Comparison of ENCODE assay signal across 11 cellular contexts in the genomic region with DNA sequence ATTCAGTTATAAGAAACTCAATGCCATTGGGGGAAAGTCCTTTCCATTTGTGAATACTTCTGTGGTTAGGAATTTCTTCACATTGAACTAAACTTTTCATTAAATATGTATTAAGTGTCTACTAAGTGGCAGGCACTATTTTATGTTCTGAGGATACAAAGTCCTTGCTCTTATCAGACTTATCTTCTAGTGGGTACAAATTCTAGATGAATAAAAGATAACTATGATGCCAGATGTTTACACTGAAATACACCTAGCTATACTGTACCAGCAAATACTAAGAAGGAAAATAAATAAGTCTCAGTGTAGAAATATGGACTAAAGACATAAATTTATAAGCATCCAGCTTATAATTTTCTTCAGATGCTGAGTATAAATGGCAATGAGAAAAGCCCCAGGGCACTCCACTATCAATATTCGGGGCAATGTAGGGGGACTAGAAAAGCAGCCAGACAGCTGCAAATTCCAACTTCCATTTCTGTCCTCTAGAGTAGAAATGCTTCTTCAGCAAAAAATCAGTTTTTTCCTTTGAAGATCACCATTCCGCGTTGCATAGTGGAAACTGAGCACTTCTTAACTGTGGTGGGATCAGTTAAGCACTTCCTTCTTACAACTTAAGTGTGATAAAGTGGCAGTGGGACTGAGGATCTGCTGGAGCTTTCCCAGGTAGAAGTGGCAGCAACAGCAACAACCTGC. TPM values are rescaled to one million over a fixed set of nuclear protein-coding genes. Genes with fewer than 3 reads are reported as not detected.
DNase-seq lines count a peak whose midpoint lies in the region; ATAC-seq, FAIRE-seq and TF ChIP-seq lines count a peak whose summit lies in the region.
"Had no signal": no experiment of that assay in that cellular context is flagged by ENCODE, and none has a peak within 500 bp of the region (broad histone marks: within the 10 kb centered on the region; RNA-seq: fewer than 3 reads in every experiment).

No MANE protein-coding gene starts in this region.

- intact Hi-C loops in HCT116 (cut with micrococcal nuclease) = no loop called here
- intact Hi-C loops in kidney (cut with DNase I) = no loop called here

- no peak for DNase-seq in HCT116 (ENCODE audit: low read depth, low spot score)
- no peak for DNase-seq in SJSA1 (ENCODE audit: low read depth in 1 of 2, low spot score in 2 of 2)
- no peak for DNase-seq in effector memory CD4-positive, alpha-beta T cell
- DNase-seq in small intestine = peak; percentile 68
- no peak for DNase-seq in iPS-NIHi11 (ENCODE audit: low spot score)
- DNase-seq in NOMO-1 treated with dmso at 0.1 percent for 144 hours (lab: John Stamatoyannopoulos, UW; ENCODE audit: unreplicated experiment) = no peak
- DNase-seq in NCI-H1930 (lab: John Stamatoyannopoulos, UW) = no peak
- no peak for DNase-seq in kidney
- DNase-seq: MM.1S; SIG-M5; stimulated activated CD4-positive, alpha-beta T cell treated with anti-CD3 and anti-CD28 coated beads, Interleukin-4, amount 100 ng/mL, for 4 hours had no signal

- H3K27ac ChIP-seq in HCT116 (ENCODE audit: low read depth, low read length) = no peak overlapping the region
- H3K27ac ChIP-seq in SJSA1 = peak overlapping the region; percentile 88
- peak overlapping the region; percentile 79 for H3K27ac ChIP-seq in effector memory CD4-positive, alpha-beta T cell (ENCODE audit: insufficient read depth, low read length, poor library complexity, severe bottlenecking)
- peak overlapping the region; percentile 66 to 94 for H3K27ac ChIP-seq in small intestine (ENCODE audit: low read depth in 1 of 2, low read length in 1 of 2)
- no peak overlapping the region for H3K27ac ChIP-seq in kidney (ENCODE audit: low read depth in 2 of 2, low read length in 2 of 2)

- H3K36me3 ChIP-seq in HCT116 (ENCODE audit: control insufficient read depth in 1 of 2, insufficient read depth in 2 of 2, low read length in 2 of 2) (no peaks in the 10 kb centered on the region), SJSA1 (no peaks in the 10 kb centered on the region), small intestine (ENCODE audit: control insufficient read depth in 2 of 2, insufficient read depth in 2 of 2, low read length in 2 of 2) (no peaks in the 10 kb centered on the region), kidney (ENCODE audit: control insufficient read depth in 1 of 2, insufficient read depth in 2 of 2, low read length in 2 of 2) (no peaks in the 10 kb centered on the region)
- H3K36me3 ChIP-seq in effector memory CD4-positive, alpha-beta T cell (ENCODE audit: control insufficient read depth, insufficient read depth, low read length) = no peaks in the 10 kb centered on the region

- TF ChIP-seq RAD21 in HCT116 (IDR thresholded peaks at IDR 0.05; ENCODE audit: low read depth) = no peak

- H3K9me3 ChIP-seq in HCT116 (ENCODE audit: control insufficient read depth in 1 of 2, insufficient read depth in 1 of 2, low read depth in 1 of 2, low read length in 2 of 2) = no peaks in the 10 kb centered on the region; a peak in 1 of 4 replicates
- no peaks in the 10 kb centered on the region for H3K9me3 ChIP-seq in SJSA1 (replicated peaks)
- peaks cover 7% of the 10 kb centered on the region for H3K9me3 ChIP-seq in effector memory CD4-positive, alpha-beta T cell (ENCODE audit: control insufficient read depth, low read length)
- H3K9me3 ChIP-seq in small intestine (ENCODE audit: control insufficient read depth, low read depth) = peaks cover 1% of the 10 kb centered on the region
- H3K9me3 ChIP-seq in kidney (ENCODE audit: control insufficient read depth in 1 of 2, low read length in 2 of 2) = no peaks in the 10 kb centered on the region

- no peak for FAIRE-seq in small intestine (lab: Jason Lieb, UNC)
- FAIRE-seq in kidney (lab: Jason Lieb, UNC) = no peak

- peak overlapping the region; percentile 15; the same call in 1 of the 2 replicates for H3K9ac ChIP-seq in HCT116 (ENCODE audit: low read length)
- H3K9ac ChIP-seq in kidney (ENCODE audit: low read length in 2 of 2) = no peak overlapping the region

- CTCF ChIA-PET in HCT116 (lab: Charles Lee) = interaction anchor here (0.8 to 1.9 kb wide), 7 partner anchors 10 to 361 kb away, joined by 3 to 21 read pairs (median 4); no protein-coding TSS in a partner anchor

- ATAC-seq in HCT116 = peak; percentile 37

- WGBS in small intestine, 3 donors = 47 to 55% (median 48%) methylated on average over 3 of the region's 3 CpGs

- H3K4me3 ChIP-seq in HCT116 (replicated peaks in 1 of 2; ENCODE audit: low read depth in 1 of 2, low read length in 2 of 2) (peak overlapping the region in 1 of 2 experiments; percentile 47; a peak in 2 of 4 replicates), SJSA1 (no peak overlapping the region), small intestine (ENCODE audit: low read depth in 1 of 2, low read length in 2 of 2) (no peak overlapping the region), kidney (ENCODE audit: low read length in 2 of 2) (no peak overlapping the region)
- no peak overlapping the region for H3K4me3 ChIP-seq in effector memory CD4-positive, alpha-beta T cell (ENCODE audit: insufficient read depth, low read depth, low read length, poor library complexity, severe bottlenecking)

- POLR2A ChIA-PET in HCT116 (lab: Charles Lee) = interaction anchor here (1.4 kb wide), 1 partner anchor 36 kb away, joined by 3 read pairs; no protein-coding TSS in a partner anchor

- TF ChIP-seq CTCF in HCT116 (IDR thresholded peaks at IDR 0.05 in 2 of 3, conservative IDR thresholded peaks at IDR 0.05 in 1 of 3; ENCODE audit: borderline replicate concordance in 1 of 3, insufficient read depth in 1 of 3, low read depth in 2 of 3, low read length in 2 of 3) = no peak
- TF ChIP-seq CTCF in kidney (IDR thresholded peaks at IDR 0.05; ENCODE audit: borderline replicate concordance, extremely low read depth, insufficient read depth) = no peak

- RAD21 ChIA-PET in HCT116 (lab: Charles Lee; ENCODE audit: low non-redundant PET in 1 of 2, low total read pairs in 2 of 2, uncharacterized antibody in 2 of 2, unreplicated experiment in 2 of 2) = interaction anchor here in 1 of 2 experiments (1.2 kb wide), 1 partner anchor 11 kb away, joined by 5 read pairs; no protein-coding TSS in a partner anchor

- no peaks in the 10 kb centered on the region for H3K9me2 ChIP-seq in HCT116 (ENCODE audit: insufficient read depth)

- BruUV-seq in HCT116 (replicated peaks; lab: Mats Ljungman, UMichigan) = no TSS peak

- H2AFZ ChIP-seq in HCT116 (ENCODE audit: low read depth, low read length, poor library complexity, severe bottlenecking) = peak overlapping the region; percentile 95

- H3K79me2 ChIP-seq in HCT116 (ENCODE audit: insufficient read depth, low read length) = no peaks in the 10 kb centered on the region

- no peak for TF ChIP-seq POLR2A in HCT116 (IDR thresholded peaks at IDR 0.05; ENCODE audit: borderline replicate concordance, extremely low read depth, insufficient read depth, insufficient read length)

- no peaks in the 10 kb centered on the region for H3K27me3 ChIP-seq in HCT116 (ENCODE audit: insufficient read depth, low read length)
- H3K27me3 ChIP-seq in SJSA1 (replicated peaks) = no peaks in the 10 kb centered on the region
- H3K27me3 ChIP-seq in effector memory CD4-positive, alpha-beta T cell (replicated peaks; ENCODE audit: control insufficient read depth, insufficient read depth, low read length, poor library complexity, severe bottlenecking) = no peaks in the 10 kb centered on the region
- H3K27me3 ChIP-seq in small intestine (ENCODE audit: control insufficient read depth in 2 of 2, insufficient read depth in 2 of 2, low read length in 2 of 2) = no peaks in the 10 kb centered on the region

- no peaks in the 10 kb centered on the region for H4K20me1 ChIP-seq in HCT116 (ENCODE audit: insufficient read depth)

- peak overlapping the region; percentile 74 for H3K4me2 ChIP-seq in HCT116 (ENCODE audit: low read length)

- H3K4me1 ChIP-seq in HCT116 (ENCODE audit: control insufficient read depth in 1 of 2, insufficient read depth in 2 of 2, low read length in 2 of 2) = peaks cover 9 to 25% of the 10 kb centered on the region in 2 experiments
- peaks cover 20% of the 10 kb centered on the region for H3K4me1 ChIP-seq in SJSA1 (replicated peaks)
- H3K4me1 ChIP-seq in effector memory CD4-positive, alpha-beta T cell (ENCODE audit: control insufficient read depth, insufficient read depth, low read length, poor library complexity, severe bottlenecking) = peaks cover 65% of the 10 kb centered on the region
- peaks cover 7 to 10% of the 10 kb centered on the region in 2 donors for H3K4me1 ChIP-seq in small intestine (ENCODE audit: control insufficient read depth in 2 of 2, insufficient read depth in 1 of 2, low read depth in 1 of 2, low read length in 1 of 2)
- H3K4me1 ChIP-seq in kidney (ENCODE audit: control insufficient read depth in 1 of 2, insufficient read depth in 1 of 2, low read depth in 1 of 2, low read length in 2 of 2) = no peaks in the 10 kb centered on the region

TF ChIP-seq in HCT116, 20 proteins besides CTCF, POLR2A, EP300 and RAD21 (continues in another document):
- TF ChIP-seq EZH2phosphoT487 (IDR thresholded peaks at IDR 0.05; ENCODE audit: borderline replicate concordance) = no peak
- no peak for TF ChIP-seq SIN3A (IDR thresholded peaks at IDR 0.05; ENCODE audit: low read depth)
- TF ChIP-seq, protein P1, sequence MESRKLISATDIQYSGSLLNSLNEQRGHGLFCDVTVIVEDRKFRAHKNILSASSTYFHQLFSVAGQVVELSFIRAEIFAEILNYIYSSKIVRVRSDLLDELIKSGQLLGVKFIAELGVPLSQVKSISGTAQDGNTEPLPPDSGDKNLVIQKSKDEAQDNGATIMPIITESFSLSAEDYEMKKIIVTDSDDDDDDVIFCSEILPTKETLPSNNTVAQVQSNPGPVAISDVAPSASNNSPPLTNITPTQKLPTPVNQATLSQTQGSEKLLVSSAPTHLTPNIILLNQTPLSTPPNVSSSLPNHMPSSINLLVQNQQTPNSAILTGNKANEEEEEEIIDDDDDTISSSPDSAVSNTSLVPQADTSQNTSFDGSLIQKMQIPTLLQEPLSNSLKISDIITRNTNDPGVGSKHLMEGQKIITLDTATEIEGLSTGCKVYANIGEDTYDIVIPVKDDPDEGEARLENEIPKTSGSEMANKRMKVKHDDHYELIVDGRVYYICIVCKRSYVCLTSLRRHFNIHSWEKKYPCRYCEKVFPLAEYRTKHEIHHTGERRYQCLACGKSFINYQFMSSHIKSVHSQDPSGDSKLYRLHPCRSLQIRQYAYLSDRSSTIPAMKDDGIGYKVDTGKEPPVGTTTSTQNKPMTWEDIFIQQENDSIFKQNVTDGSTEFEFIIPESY (IDR thresholded peaks at IDR 0.05; ENCODE audit: extremely low read depth, insufficient replicate concordance, low read length) = no peak

RNA-seq across cellular contexts. Expression of a gene that starts 11.8 kb away (rescaled TPM):
- 4.7 TPM for total RNA-seq in HCT116 (2021; ENCODE audit: unreplicated experiment)
- polyA plus RNA-seq in HCT116 (2012) = 1.3 and 1.5 TPM in 2 replicates
- 0.68 and 5.3 TPM in 2 replicates for total RNA-seq in SJSA1 (2014; rRNA removed; shearing (Covaris generic))
- 10 to 100 TPM; 25.6 to 49.0 (median 32.4) TPM for polyA plus RNA-seq in small intestine
- 110 TPM for total RNA-seq in kidney
- polyA plus RNA-seq in kidney (ENCODE audit: insufficient read depth, low read depth, low replicate concordance) = 3.9 TPM

RNA-seq across cellular contexts. Expression of a gene that starts 41.5 kb away (rescaled TPM):
- total RNA-seq in HCT116 (2021; ENCODE audit: unreplicated experiment) (32.6 TPM), kidney (42.4 TPM)
- polyA plus RNA-seq in HCT116 (2012) = 17.2 and 21.4 TPM in 2 replicates
- 68.7 and 76.0 TPM in 2 replicates for total RNA-seq in SJSA1 (2014; rRNA removed; shearing (Covaris generic))
- polyA plus RNA-seq in small intestine (10 to 100 TPM; 22.1 to 38.5 (median 28.9) TPM), kidney (ENCODE audit: insufficient read depth, low read depth, low replicate concordance) (34.0 TPM)

Comparison
In these comparisons a context has a peak if more than half of its experiments do, and no peak if none do; other contexts are left out.
1. H3K27ac ChIP-seq: peak in SJSA1 (single experiment), effector memory CD4-positive, alpha-beta T cell (single experiment) and small intestine (2 of 2); none in HCT116 (single experiment) and kidney (0 of 2).
2. RNA of a gene that starts 11.8 kb away (total RNA-seq): 110 TPM in kidney (single experiment); 4.7 TPM in HCT116 (single experiment) and 0.68 to 5.3 TPM in SJSA1; every median in the first group is over 10 times any median in the second.